In the genomic region with DNA sequence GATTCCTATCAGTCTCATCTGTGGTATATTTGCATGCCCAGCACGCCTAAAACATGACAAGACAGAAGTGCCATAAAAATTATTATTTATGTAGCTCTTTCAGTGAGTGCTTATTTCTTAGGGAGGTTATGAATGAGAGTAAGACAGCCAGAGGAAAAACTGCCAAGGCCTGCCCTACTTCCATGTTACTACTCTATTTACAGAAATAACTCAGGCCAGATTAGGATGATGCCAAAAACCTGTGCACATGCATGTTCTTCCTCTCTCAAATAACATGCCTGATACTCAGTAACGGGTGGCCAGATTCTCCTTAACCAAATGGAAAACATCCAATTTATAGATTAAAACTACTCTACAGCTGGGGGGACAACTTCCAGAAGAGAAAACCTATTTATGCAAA, we compare ENCODE assay signal across 19 cellular contexts.
"Had no signal": no experiment of that assay in that cellular context is flagged by ENCODE, and none has a peak within 500 bp of the region (broad histone marks: within the 10 kb centered on the region; RNA-seq: fewer than 3 reads in every experiment).

No MANE protein-coding gene starts in this region.

- H2AFZ ChIP-seq: parathyroid adenoma had no signal

- H3K27ac Mint-ChIP-seq: activated B cell treated with CpG ODN at 0.5 μM for 24 hours; activated CD4-positive, alpha-beta memory T cell treated with anti-CD3 and anti-CD28 coated beads for 36 hours; activated naive CD8-positive, alpha-beta T cell treated with anti-CD3 and anti-CD28 coated beads, Interleukin-2, amount 50 U/mL, for 24 hours had no signal

- H3K36me3 ChIP-seq: uterus had no signal

- H3K9ac ChIP-seq: parathyroid adenoma had no signal

- H3K9me3 Mint-ChIP-seq: activated B cell treated with CpG ODN at 0.5 μM for 24 hours; activated CD4-positive, alpha-beta memory T cell treated with anti-CD3 and anti-CD28 coated beads for 36 hours; activated naive CD8-positive, alpha-beta T cell treated with anti-CD3 and anti-CD28 coated beads, Interleukin-2, amount 50 U/mL, for 24 hours; natural killer cell had no signal

- H3K9me3 ChIP-seq: gastroesophageal sphincter, heart left ventricle, neutrophil, tibial artery, uterus had no signal

- H3K4me3 ChIP-seq: gastroesophageal sphincter, heart left ventricle, lung, tibial artery, uterus had no signal

- H3K4me3 Mint-ChIP-seq: activated B cell treated with CpG ODN at 0.5 μM for 24 hours; activated CD4-positive, alpha-beta memory T cell treated with anti-CD3 and anti-CD28 coated beads for 36 hours; activated naive CD8-positive, alpha-beta T cell treated with anti-CD3 and anti-CD28 coated beads, Interleukin-2, amount 50 U/mL, for 24 hours; natural killer cell had no signal

- ATAC-seq: activated naive CD8-positive, alpha-beta T cell treated with anti-CD3 and anti-CD28 coated beads, Interleukin-2, amount 50 U/mL, for 24 hours; esophagus mucosa; gastroesophageal sphincter; natural killer cell had no signal

- H3K36me3 Mint-ChIP-seq: natural killer cell had no signal

- DNase-seq: activated B cell treated with CpG ODN at 0.5 μM for 24 hours; activated CD4-positive, alpha-beta memory T cell treated with anti-CD3 and anti-CD28 coated beads for 36 hours; activated CD4-positive, alpha-beta T cell treated with anti-CD3 and anti-CD28 coated beads for 4 hours; activated naive CD4-positive, alpha-beta T cell treated with Interleukin-2 at 50 U/mL for 16 hours; activated naive CD8-positive, alpha-beta T cell treated with anti-CD3 and anti-CD28 coated beads, Interleukin-2, amount 50 U/mL, for 24 hours; activated T-cell treated with anti-CD3 and anti-CD28 coated beads for 4 hours; aorta; effector CD4-positive, alpha-beta T cell; heart left ventricle; natural killer cell; stimulated activated naive CD4-positive, alpha-beta T cell; SW 1271; tibial artery; uterus had no signal

- H3K27me3 Mint-ChIP-seq: activated B cell treated with CpG ODN at 0.5 μM for 24 hours; activated CD4-positive, alpha-beta memory T cell treated with anti-CD3 and anti-CD28 coated beads for 36 hours; activated naive CD8-positive, alpha-beta T cell treated with anti-CD3 and anti-CD28 coated beads, Interleukin-2, amount 50 U/mL, for 24 hours had no signal

- H3K27me3 ChIP-seq: gastroesophageal sphincter, heart left ventricle, neutrophil, tibial artery, uterus had no signal

- H3K27ac ChIP-seq: neutrophil, parathyroid adenoma, tibial artery, uterus had no signal
